ENCODE assay signal across 14 cellular contexts in the genomic region with DNA sequence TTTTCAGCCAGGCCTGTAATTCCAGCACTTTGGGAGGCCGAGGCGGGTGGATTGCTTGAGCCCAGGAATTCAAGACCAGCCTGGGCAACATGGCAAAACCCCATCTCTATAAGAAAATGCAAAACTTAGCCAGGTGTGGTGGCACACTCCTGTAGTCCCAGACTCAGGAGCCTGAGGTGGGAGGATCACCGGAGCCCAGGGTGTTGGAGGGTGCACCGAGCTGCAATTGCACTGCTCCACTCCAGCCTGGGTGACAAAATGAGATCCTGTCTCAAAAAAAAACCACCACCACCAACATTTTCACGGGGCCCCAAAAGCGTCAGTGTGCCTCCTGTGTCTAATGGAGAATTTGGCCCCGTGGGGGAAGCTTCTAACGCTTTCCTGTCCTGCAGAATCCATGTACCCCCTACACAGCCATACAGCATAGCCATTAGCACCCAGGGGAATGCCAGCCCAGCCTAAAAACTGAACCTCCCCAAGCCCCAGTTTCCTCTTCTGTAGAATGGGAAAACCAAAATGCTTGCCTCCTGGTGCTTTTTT. TPM values are rescaled to one million over a fixed set of nuclear protein-coding genes. Genes with fewer than 3 reads are reported as not detected.
DNase-seq lines count a peak whose midpoint lies in the region; ATAC-seq, FAIRE-seq and TF ChIP-seq lines count a peak whose summit lies in the region.
"Had no signal": no experiment of that assay in that cellular context is flagged by ENCODE, and none has a peak within 500 bp of the region (broad histone marks: within the 10 kb centered on the region; RNA-seq: fewer than 3 reads in every experiment).

No MANE protein-coding gene starts in this region.

- BruUV-seq in endothelial cell of umbilical vein (replicated peaks; lab: Mats Ljungman, UMichigan) = no TSS peak

- H3K79me2 ChIP-seq in endothelial cell of umbilical vein (ENCODE audit: control insufficient read depth, insufficient read depth, low read length) = no peaks in the 10 kb centered on the region

- no peak overlapping the region for H3K9ac ChIP-seq in endothelial cell of umbilical vein (replicated peaks; ENCODE audit: extremely low read depth, insufficient read depth, low read length)

- H3K27ac ChIP-seq in heart left ventricle = peak overlapping the region in 9 of 12 donors; percentile 57 to 80 (median 71)
- H3K27ac ChIP-seq in endothelial cell of umbilical vein (ENCODE audit: insufficient read depth, low read depth, low read length) = peak overlapping the region; percentile 87
- peak overlapping the region; percentile 17 to 92 (median 82) for H3K27ac ChIP-seq in upper lobe of left lung

- no peak for TF ChIP-seq POLR2A in heart left ventricle (IDR thresholded peaks at IDR 0.05)
- TF ChIP-seq POLR2A in endothelial cell of umbilical vein (IDR thresholded peaks at IDR 0.05; ENCODE audit: low read depth, low read length) = no peak
- TF ChIP-seq POLR2A in upper lobe of left lung (IDR thresholded peaks at IDR 0.05) = no peak

- H3K4me3 ChIP-seq in heart left ventricle (no peak overlapping the region), endothelial cell of umbilical vein (replicated peaks in 1 of 3; ENCODE audit: insufficient read depth in 1 of 3, low read depth in 1 of 3, low read length in 3 of 3) (no peak overlapping the region), upper lobe of left lung (no peak overlapping the region)

- no peaks in the 10 kb centered on the region for H3K9me1 ChIP-seq in endothelial cell of umbilical vein (replicated peaks; ENCODE audit: control insufficient read depth, extremely low read depth, insufficient read depth, low read length)

- no peaks in the 10 kb centered on the region for H4K20me1 ChIP-seq in endothelial cell of umbilical vein (replicated peaks; ENCODE audit: control insufficient read depth, extremely low read depth, insufficient read depth, low read length)

- H3K27me3 ChIP-seq in heart left ventricle (no peaks in the 10 kb centered on the region), endothelial cell of umbilical vein (ENCODE audit: control insufficient read depth in 2 of 2, insufficient read depth in 2 of 2, low read length in 2 of 2) (no peaks in the 10 kb centered on the region), upper lobe of left lung (no peaks in the 10 kb centered on the region)

- POLR2A ChIA-PET in endothelial cell of umbilical vein (lab: Charles Lee) = interaction anchor here (0.6 to 2.1 kb wide), 3 partner anchors 22 to 37 kb away, joined by 4 to 6 read pairs (median 4); a partner anchor contains a TSS

- dilution Hi-C loops in endothelial cell of umbilical vein (cut with MboI; ENCODE audit: extremely low pct_ligation_motif_present, low sequenced_read_pairs) = no loop called here

- 88 to 92% (median 90%) methylated on average over 8 of the region's 8 CpGs for WGBS in heart left ventricle, 4 donors
- WGBS in upper lobe of left lung, 2 donors = 90 to 98% methylated on average over 5 to 8 of the region's 8 CpGs

- H3K4me1 ChIP-seq in heart left ventricle (peaks cover 0 to 37% (median 25%) of the 10 kb centered on the region in 12 donors), endothelial cell of umbilical vein (ENCODE audit: control insufficient read depth, extremely low read depth, insufficient read depth, low read length) (peaks cover 32% of the 10 kb centered on the region), upper lobe of left lung (peaks cover 10 to 21% (median 17%) of the 10 kb centered on the region in 4 donors)

- H3K4me2 ChIP-seq in endothelial cell of umbilical vein (ENCODE audit: insufficient read depth, low read length) = no peak overlapping the region

- DNase-seq in heart left ventricle (no peak), left ventricle myocardium superior (no peak), endothelial cell of umbilical vein (ENCODE audit: low read depth, low spot score) (no peak), sciatic nerve (ENCODE audit: low spot score) (peak; percentile 45), upper lobe of left lung (no peak), RPMI8226 (no peak), NCI-H1048 (lab: John Stamatoyannopoulos, UW) (no peak)
- DNase-seq: KG1, NCI-H1092, NCI-H1694, NCI-H69 had no signal

- FAIRE-seq in endothelial cell of umbilical vein (lab: Jason Lieb, UNC) = peak; percentile 38
- FAIRE-seq: A204.1, GM12891 had no signal

- CTCF ChIA-PET in endothelial cell of umbilical vein (lab: Charles Lee) = interaction anchor here (0.7 to 2.9 kb wide), 11 partner anchors 10 to 204 kb away, joined by 3 to 18 read pairs (median 4); a partner anchor contains a TSS

- no peaks in the 10 kb centered on the region for H3K9me3 ChIP-seq in heart left ventricle
- H3K9me3 ChIP-seq in endothelial cell of umbilical vein (replicated peaks; ENCODE audit: control insufficient read depth, insufficient read depth, low read length) = no peaks in the 10 kb centered on the region
- H3K9me3 ChIP-seq in upper lobe of left lung = no peaks in the 10 kb centered on the region

- no peak for TF ChIP-seq EP300 in upper lobe of left lung (IDR thresholded peaks at IDR 0.05)

- intact Hi-C loops in heart left ventricle (cut with DNase I) = no loop called here
- intact Hi-C loops in left ventricle myocardium superior (cut with micrococcal nuclease) = no loop called here
- intact Hi-C loops in endothelial cell of umbilical vein (cut with micrococcal nuclease) = no loop called here
- intact Hi-C loops in sciatic nerve (cut with DNase I) = no loop called here

- H3K36me3 ChIP-seq in heart left ventricle (no peaks in the 10 kb centered on the region), endothelial cell of umbilical vein (ENCODE audit: control insufficient read depth in 2 of 2, extremely low read depth in 1 of 2, insufficient read depth in 2 of 2, low read length in 2 of 2) (no peaks in the 10 kb centered on the region), upper lobe of left lung (no peaks in the 10 kb centered on the region)

- TF ChIP-seq CTCF in heart left ventricle (IDR thresholded peaks at IDR 0.05) (no peak), endothelial cell of umbilical vein (IDR thresholded peaks at IDR 0.05; ENCODE audit: extremely low read depth in 1 of 2, insufficient read depth in 1 of 2, low read depth in 1 of 2, low read length in 2 of 2) (no peak), upper lobe of left lung (IDR thresholded peaks at IDR 0.05) (no peak)

- ATAC-seq in heart left ventricle = no peak
- ATAC-seq in left ventricle myocardium superior = no peak
- no peak for ATAC-seq in sciatic nerve
- ATAC-seq in upper lobe of left lung (ENCODE audit: low FRiP score in 2 of 2) = no peak
- ATAC-seq in HG03378 (IDR thresholded peaks at IDR 0.05; ENCODE audit: unreplicated experiment) = no peak

- no peak overlapping the region for H2AFZ ChIP-seq in endothelial cell of umbilical vein (ENCODE audit: low read depth, low read length)

TF ChIP-seq in endothelial cell of umbilical vein, 7 proteins besides CTCF, POLR2A, EP300 and RAD21:
- TF ChIP-seq MYC (IDR thresholded peaks at IDR 0.05; ENCODE audit: low read depth, low read length) (no peak), FOS (IDR thresholded peaks at IDR 0.05; ENCODE audit: borderline replicate concordance, insufficient read depth, low read length) (no peak), POLR2AphosphoS5 (IDR thresholded peaks at IDR 0.05; ENCODE audit: insufficient read depth, low read depth, low read length) (no peak), EZH2 (IDR thresholded peaks at IDR 0.05; ENCODE audit: borderline replicate concordance, low read depth, low read length, severe bottlenecking) (no peak), JUN (IDR thresholded peaks at IDR 0.05; ENCODE audit: borderline replicate concordance, insufficient read depth, insufficient read length, low read depth) (no peak), GATA2 (IDR thresholded peaks at IDR 0.05; ENCODE audit: insufficient read depth, insufficient read length, low read depth, low read length) (no peak)
- TF ChIP-seq, protein P1, sequence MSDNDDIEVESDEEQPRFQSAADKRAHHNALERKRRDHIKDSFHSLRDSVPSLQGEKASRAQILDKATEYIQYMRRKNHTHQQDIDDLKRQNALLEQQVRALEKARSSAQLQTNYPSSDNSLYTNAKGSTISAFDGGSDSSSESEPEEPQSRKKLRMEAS (IDR thresholded peaks at IDR 0.05; ENCODE audit: insufficient read depth, insufficient read length) = no peak
TF ChIP-seq in endothelial cell of umbilical vein: peak in this region for 0.

RNA-seq across cellular contexts. Expression of a gene that starts 22.2 kb away (rescaled TPM):
- total RNA-seq in heart left ventricle (10 to 100 TPM in 8 of 9 donors, 1 to 10 TPM in 1; 9.9 to 21.9 (median 12.7) TPM), left ventricle myocardium superior (16.6 TPM), endothelial cell of umbilical vein (7.9 and 9.8 TPM in 2 replicates), sciatic nerve (19.1 TPM), upper lobe of left lung (10 to 100 TPM; 11.4 to 17.8 (median 13.5) TPM)
- polyA plus RNA-seq in heart left ventricle (10 to 100 TPM in 1 of 2 donors, 1 to 10 TPM in 1; 9.0 to 11.2 TPM), endothelial cell of umbilical vein (5.4 and 6.4 TPM in 2 replicates)
- polyA plus RNA-seq in endothelial cell of umbilical vein (2011; cell fraction: cytosol; rRNA removed) = 4.0 and 5.3 TPM in 2 replicates
- 11.9 and 13.4 TPM in 2 replicates for polyA plus RNA-seq in endothelial cell of umbilical vein (2011; cell fraction: nucleus; rRNA removed)
- 3.6 and 5.8 TPM in 2 replicates for polyA plus RNA-seq in endothelial cell of umbilical vein (2012)
- polyA minus RNA-seq in endothelial cell of umbilical vein = 4.2 and 4.4 TPM in 2 replicates
- 5.4 TPM for polyA minus RNA-seq in endothelial cell of umbilical vein (2011; cell fraction: cytosol; rRNA and poly(A)+ RNA removed)
- 5.3 and 7.3 TPM in 2 replicates for polyA minus RNA-seq in endothelial cell of umbilical vein (2011; cell fraction: nucleus; rRNA and poly(A)+ RNA removed)
